13 cellular contexts compared by ENCODE assay signal in genomic region chr2:46569766-46570165, GRCh38. TPM values are rescaled to one million over a fixed set of nuclear protein-coding genes. Genes with fewer than 3 reads are reported as not detected.
DNase-seq lines count a peak whose midpoint lies in the region; ATAC-seq and TF ChIP-seq lines count a peak whose summit lies in the region.
"Had no signal": no experiment of that assay in that cellular context is flagged by ENCODE, and none has a peak within 500 bp of the region (broad histone marks: within the 10 kb centered on the region; RNA-seq: fewer than 3 reads in every experiment).

No MANE protein-coding gene starts in this region.

- intact Hi-C loops in heart left ventricle (cut with DNase I) = no loop called here
- intact Hi-C loops in left ventricle myocardium superior (cut with micrococcal nuclease) = no loop called here
- intact Hi-C loops in lower lobe of right lung (cut with DNase I) = no loop called here
- intact Hi-C loops in naive thymus-derived CD4-positive, alpha-beta T cell (cut with micrococcal nuclease) = no loop called here

- peaks cover 0 to 17% (median 0%) of the 10 kb centered on the region in 5 donors for H3K36me3 Mint-ChIP-seq in naive thymus-derived CD4-positive, alpha-beta T cell

- no peaks in the 10 kb centered on the region for H3K27me3 Mint-ChIP-seq in naive thymus-derived CD4-positive, alpha-beta T cell

- TF ChIP-seq EP300 in upper lobe of left lung (IDR thresholded peaks at IDR 0.05) = no peak

- TF ChIP-seq POLR2A in heart left ventricle (IDR thresholded peaks at IDR 0.05) (no peak), upper lobe of left lung (IDR thresholded peaks at IDR 0.05) (no peak)

- POLR2A ChIA-PET in naive thymus-derived CD4-positive, alpha-beta T cell (lab: Charles Lee) = no interaction called here
- POLR2A ChIA-PET in RWPE1 (lab: Yijun Ruan, JAX; ENCODE audit: low non-redundant PET) = no interaction called here

- ATAC-seq in heart left ventricle = no peak
- ATAC-seq in left ventricle myocardium superior = no peak
- no peak for ATAC-seq in lower lobe of right lung
- ATAC-seq in upper lobe of left lung (ENCODE audit: low FRiP score in 2 of 2) = no peak
- no peak for ATAC-seq in naive thymus-derived CD4-positive, alpha-beta T cell
- ATAC-seq: A549 had no signal

- 82 to 91% (median 88%) methylated on average over 1 of the region's 1 CpG for WGBS in heart left ventricle, 4 donors
- 78 to 86% methylated on average over 1 of the region's 1 CpG for WGBS in upper lobe of left lung, 2 donors

- H3K4me3 Mint-ChIP-seq in naive thymus-derived CD4-positive, alpha-beta T cell = no peak overlapping the region
- H3K4me3 Mint-ChIP-seq: activated T-helper 1 cell treated with anti-CD3 and anti-CD28 coated beads, Interleukin-12 subunit alpha, Interleukin-12 subunit beta, Interleukin-2, Interleukin-4 antibody, amounts not matched to agents 30 ng/mL and 10 ng/mL and 1 ng/mL, durations not matched to agents 14 hours and 24 hours and 36 hours had no signal

- peaks cover under 1 to 38% (median 11%) of the 10 kb centered on the region in 7 donors for H3K4me1 Mint-ChIP-seq in naive thymus-derived CD4-positive, alpha-beta T cell

- CTCF ChIA-PET in naive thymus-derived CD4-positive, alpha-beta T cell (lab: Charles Lee) = no interaction called here
- CTCF ChIA-PET in RWPE1 (lab: Yijun Ruan, JAX) = interaction anchor here (1.1 kb wide), 1 partner anchor 304 kb away, joined by 3 read pairs; no protein-coding TSS in a partner anchor

- H3K36me3 ChIP-seq in heart left ventricle (peaks cover 0 to 28% (median 0%) of the 10 kb centered on the region in 9 donors), lower lobe of right lung (peaks cover 18% of the 10 kb centered on the region), upper lobe of left lung (peaks cover 0 to 5% (median 0%) of the 10 kb centered on the region in 4 donors)
- H3K36me3 ChIP-seq in naive thymus-derived CD4-positive, alpha-beta T cell (ENCODE audit: control insufficient read depth in 2 of 3, insufficient read depth in 3 of 3, low read length in 3 of 3) = no peaks in the 10 kb centered on the region

- peak overlapping the region; percentile 53 to 90 (median 78) for H3K27ac ChIP-seq in heart left ventricle
- peak overlapping the region; percentile 71 for H3K27ac ChIP-seq in HL-60 (replicated peaks)
- peak overlapping the region; percentile 54 for H3K27ac ChIP-seq in lower lobe of right lung
- peak overlapping the region; percentile 8 to 70 (median 49) for H3K27ac ChIP-seq in upper lobe of left lung
- no peak overlapping the region for H3K27ac ChIP-seq in naive thymus-derived CD4-positive, alpha-beta T cell (ENCODE audit: low read depth, low read length)
- H3K27ac ChIP-seq in RWPE1 = no peak overlapping the region
- H3K27ac ChIP-seq: A549, testis had no signal

- TF ChIP-seq CTCF in heart left ventricle (IDR thresholded peaks at IDR 0.05) = no peak
- TF ChIP-seq CTCF in HL-60 (IDR thresholded peaks at IDR 0.05; ENCODE audit: insufficient read depth, low read length) = no peak
- no peak for TF ChIP-seq CTCF in lower lobe of right lung (IDR thresholded peaks at IDR 0.05)
- TF ChIP-seq CTCF in upper lobe of left lung (IDR thresholded peaks at IDR 0.05) = no peak
- TF ChIP-seq CTCF in RWPE1 (conservative IDR thresholded peaks at IDR 0.05; ENCODE audit: low read depth) = no peak

- no peak for DNase-seq in heart left ventricle
- no peak for DNase-seq in left ventricle myocardium superior
- DNase-seq in HL-60 (ENCODE audit: low read depth in 1 of 2, low spot score in 1 of 2) = no peak
- no peak for DNase-seq in lower lobe of right lung
- DNase-seq in upper lobe of left lung = no peak
- DNase-seq in naive thymus-derived CD4-positive, alpha-beta T cell = no peak
- no peak for DNase-seq in RWPE1 (ENCODE audit: low spot score)
- no peak for DNase-seq in NCI-H1105 treated with DMSO at 0.1 percent for 48 hours (lab: John Stamatoyannopoulos, UW)
- DNase-seq: EL, NCI-H1417 had no signal

- no peak overlapping the region for H3K27ac Mint-ChIP-seq in naive thymus-derived CD4-positive, alpha-beta T cell
- H3K27ac Mint-ChIP-seq: activated T-helper 1 cell treated with anti-CD3 and anti-CD28 coated beads, Interleukin-12 subunit alpha, Interleukin-12 subunit beta, Interleukin-2, Interleukin-4 antibody, amounts not matched to agents 30 ng/mL and 10 ng/mL and 1 ng/mL, durations not matched to agents 14 hours and 24 hours and 36 hours had no signal

- H3K4me1 ChIP-seq in heart left ventricle (peaks cover 9 to 99% (median 87%) of the 10 kb centered on the region in 12 donors), lower lobe of right lung (peaks cover 40% of the 10 kb centered on the region), upper lobe of left lung (peaks cover 4 to 28% (median 10%) of the 10 kb centered on the region in 4 donors)
- H3K4me1 ChIP-seq in naive thymus-derived CD4-positive, alpha-beta T cell (ENCODE audit: control insufficient read depth in 2 of 2, insufficient read depth in 2 of 2, low read length in 2 of 2) = no peaks in the 10 kb centered on the region
- H3K4me1 ChIP-seq: testis had no signal

- peak overlapping the region in 2 of 12 donors; percentile 0 to 2 for H3K4me3 ChIP-seq in heart left ventricle
- H3K4me3 ChIP-seq in HL-60 (replicated peaks; ENCODE audit: insufficient read depth, low read length) = no peak overlapping the region
- H3K4me3 ChIP-seq in lower lobe of right lung = no peak overlapping the region
- H3K4me3 ChIP-seq in upper lobe of left lung = no peak overlapping the region
- H3K4me3 ChIP-seq in naive thymus-derived CD4-positive, alpha-beta T cell (ENCODE audit: low read length) = no peak overlapping the region
- H3K4me3 ChIP-seq: A549, testis had no signal

- H3K9me3 ChIP-seq in heart left ventricle = no peaks in the 10 kb centered on the region
- H3K9me3 ChIP-seq in lower lobe of right lung = no peaks in the 10 kb centered on the region
- no peaks in the 10 kb centered on the region for H3K9me3 ChIP-seq in upper lobe of left lung
- no peaks in the 10 kb centered on the region for H3K9me3 ChIP-seq in naive thymus-derived CD4-positive, alpha-beta T cell (ENCODE audit: control insufficient read depth in 2 of 3, low read length in 3 of 3)
- H3K9me3 ChIP-seq: A549, testis had no signal

- H3K27me3 ChIP-seq in heart left ventricle (no peaks in the 10 kb centered on the region), HL-60 (ENCODE audit: insufficient read depth, poor library complexity, severe bottlenecking) (no peaks in the 10 kb centered on the region), lower lobe of right lung (ENCODE audit: low read depth) (no peaks in the 10 kb centered on the region), upper lobe of left lung (no peaks in the 10 kb centered on the region)
- H3K27me3 ChIP-seq in naive thymus-derived CD4-positive, alpha-beta T cell (ENCODE audit: control insufficient read depth in 2 of 2, insufficient read depth in 2 of 2, low read length in 2 of 2) = no peaks in the 10 kb centered on the region
- H3K27me3 ChIP-seq: testis had no signal

- H3K9me3 Mint-ChIP-seq in naive thymus-derived CD4-positive, alpha-beta T cell = no peaks in the 10 kb centered on the region
- H3K9me3 Mint-ChIP-seq: activated T-helper 1 cell treated with anti-CD3 and anti-CD28 coated beads, Interleukin-12 subunit alpha, Interleukin-12 subunit beta, Interleukin-2, Interleukin-4 antibody, amounts not matched to agents 30 ng/mL and 10 ng/mL and 1 ng/mL, durations not matched to agents 14 hours and 24 hours and 36 hours had no signal

RNA-seq across cellular contexts. Expression of gene ATP6V1E2, which starts 27.4 kb away (rescaled TPM):
- 1 to 10 TPM; 2.5 to 7.6 (median 6.2) TPM for total RNA-seq in heart left ventricle
- 1 to 10 TPM; 2.4 to 3.3 TPM for polyA plus RNA-seq in heart left ventricle
- total RNA-seq in left ventricle myocardium superior = 6.1 TPM
- total RNA-seq in lower lobe of right lung = 9.5 TPM
- 10 to 100 TPM in 1 of 6 donors, 1 to 10 TPM in 5; 6.7 to 13.6 (median 7.8) TPM for total RNA-seq in upper lobe of left lung
- total RNA-seq in naive thymus-derived CD4-positive, alpha-beta T cell = 10 to 100 TPM in 3 of 5 experiments, 1 to 10 TPM in 2; 6.4 to 34.1 (median 15.2) TPM
- polyA plus RNA-seq in naive thymus-derived CD4-positive, alpha-beta T cell = 10 to 100 TPM in 1 of 2 donors, 1 to 10 TPM in 1; 8.5 to 10.6 TPM

RNA-seq across cellular contexts. Expression of gene RHOQ, which starts 27.5 kb away (rescaled TPM):
- total RNA-seq in heart left ventricle (100 to 1,000 TPM; 239 to 493 (median 385) TPM), left ventricle myocardium superior (462 TPM), lower lobe of right lung (88.5 TPM), upper lobe of left lung (100 to 1,000 TPM in 1 of 6 donors, 10 to 100 TPM in 5; 50.3 to 118 (median 69.7) TPM)
- polyA plus RNA-seq in heart left ventricle = 100 to 1,000 TPM; 202 to 217 TPM
- 10 to 100 TPM in 4 of 5 experiments, 1 to 10 TPM in 1; 7.1 to 73.1 (median 27.0) TPM for total RNA-seq in naive thymus-derived CD4-positive, alpha-beta T cell
- under 1 TPM; 0.35 to 0.89 TPM for polyA plus RNA-seq in naive thymus-derived CD4-positive, alpha-beta T cell

RNA-seq across cellular contexts. Expression of gene PIGF, which starts 47.1 kb away (rescaled TPM):
- 10 to 100 TPM in 4 of 9 donors, 1 to 10 TPM in 5; 4.3 to 12.1 (median 10.0) TPM for total RNA-seq in heart left ventricle
- 10 to 100 TPM in 1 of 2 donors, 1 to 10 TPM in 1; 5.3 to 15.5 TPM for polyA plus RNA-seq in heart left ventricle
- 10.9 TPM for total RNA-seq in left ventricle myocardium superior
- total RNA-seq in lower lobe of right lung = 17.9 TPM
- total RNA-seq in upper lobe of left lung = 10 to 100 TPM in 4 of 6 donors, 1 to 10 TPM in 2; 1.6 to 23.2 (median 15.1) TPM
- 10 to 100 TPM; 13.1 to 32.3 (median 21.6) TPM for total RNA-seq in naive thymus-derived CD4-positive, alpha-beta T cell
- 10 to 100 TPM; 13.1 to 17.8 TPM for polyA plus RNA-seq in naive thymus-derived CD4-positive, alpha-beta T cell

RNA-seq across cellular contexts. Expression of gene CRIPT, which starts 47.2 kb away (rescaled TPM):
- total RNA-seq in heart left ventricle (10 to 100 TPM; 15.8 to 24.0 (median 19.1) TPM), left ventricle myocardium superior (19.0 TPM), lower lobe of right lung (15.6 TPM), upper lobe of left lung (10 to 100 TPM in 4 of 6 donors, 1 to 10 TPM in 2; 8.2 to 30.8 (median 13.1) TPM)
- 10 to 100 TPM; 12.1 to 19.4 TPM for polyA plus RNA-seq in heart left ventricle
- total RNA-seq in naive thymus-derived CD4-positive, alpha-beta T cell = 10 to 100 TPM; 12.7 to 24.7 (median 15.7) TPM
- polyA plus RNA-seq in naive thymus-derived CD4-positive, alpha-beta T cell = 1 to 10 TPM; 7.5 to 8.9 TPM

Comparison
In these comparisons a context has a peak if more than half of its experiments do, and no peak if none do; other contexts are left out.
1. H3K27ac ChIP-seq: peak in heart left ventricle (12 of 12), HL-60 (single experiment), lower lobe of right lung (single experiment) and upper lobe of left lung (4 of 4); none in naive thymus-derived CD4-positive, alpha-beta T cell (single experiment) and RWPE1 (single experiment).